16 cellular contexts compared by ENCODE assay signal in the genomic region with DNA sequence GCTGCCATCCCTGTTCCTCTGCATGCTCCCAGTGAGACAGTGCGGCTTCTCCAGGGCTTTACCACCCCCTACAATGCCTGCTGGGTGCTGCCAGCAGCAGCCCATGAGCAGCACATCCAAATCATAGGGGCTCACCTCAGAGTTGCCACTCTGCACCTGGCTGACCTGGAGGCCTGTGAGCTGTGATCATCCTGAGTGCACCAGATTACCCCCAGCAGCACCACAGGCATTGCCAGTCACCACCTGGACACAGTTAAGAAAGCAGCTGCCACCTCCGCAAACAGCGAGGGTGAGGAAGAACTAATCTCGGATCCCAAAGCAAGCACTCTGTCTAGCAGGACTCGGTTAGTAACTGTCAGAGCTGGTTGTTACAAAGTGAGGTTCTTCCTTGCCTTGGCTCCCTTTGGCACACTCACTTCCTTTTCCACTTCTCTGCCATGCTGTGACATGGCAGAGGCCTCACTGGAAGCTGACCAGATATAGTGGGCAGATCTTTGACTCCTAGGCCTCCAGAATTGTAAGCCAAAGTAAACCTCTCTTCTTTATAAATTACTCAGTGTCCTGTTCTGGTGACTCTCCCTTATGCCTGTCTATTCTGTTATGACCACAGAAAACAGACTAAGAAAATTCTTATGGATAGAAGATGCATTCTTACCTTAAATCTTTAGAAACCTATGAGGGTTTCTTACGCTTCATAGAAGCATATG. TPM values are rescaled to one million over a fixed set of nuclear protein-coding genes. Genes with fewer than 3 reads are reported as not detected.
DNase-seq lines count a peak whose midpoint lies in the region; ATAC-seq and TF ChIP-seq lines count a peak whose summit lies in the region.
"Had no signal": no experiment of that assay in that cellular context is flagged by ENCODE, and none has a peak within 500 bp of the region (broad histone marks: within the 10 kb centered on the region; RNA-seq: fewer than 3 reads in every experiment).

No MANE protein-coding gene starts in this region.

- H2BK5ac ChIP-seq in trophoblast cell (ENCODE audit: low read depth, low read length, poor library complexity): no peak overlapping the region

- no peak overlapping the region for H4K8ac ChIP-seq in trophoblast cell (ENCODE audit: low read depth, low read length)

- H3K79me2 ChIP-seq in hepatocyte: no peaks in the 10 kb centered on the region
- no peaks in the 10 kb centered on the region for H3K79me2 ChIP-seq in trophoblast cell (ENCODE audit: control insufficient read depth, insufficient read depth, low read length, poor library complexity)

- H3K23ac ChIP-seq in trophoblast cell (ENCODE audit: low read length): no peak overlapping the region

- H2BK12ac ChIP-seq in trophoblast cell (ENCODE audit: low read length): no peak overlapping the region

- intact Hi-C loops in Right ventricle myocardium inferior (cut with DNase I) (no loop called here), Right ventricle myocardium superior (cut with DNase I) (no loop called here), tibial artery (cut with DNase I; ENCODE audit: low total_unique reads) (no loop called here)

- no peak overlapping the region for H4K12ac ChIP-seq in trophoblast cell (ENCODE audit: low read depth, low read length)

- no peaks in the 10 kb centered on the region for H3K9me2 ChIP-seq in hepatocyte (replicated peaks; ENCODE audit: insufficient read depth)

- no peaks in the 10 kb centered on the region for H3K36me3 Mint-ChIP-seq in type B pancreatic cell
- H3K36me3 Mint-ChIP-seq: CD14-positive monocyte had no signal

- 97% methylated on average over 6 of the region's 6 CpGs for WGBS in hepatocyte (ENCODE audit: low lambda C conversion rate, missing lambda C conversion rate)
- no CpG with 5 or more reads among the region's 6 CpGs for WGBS in trophoblast cell (ENCODE audit: extremely low coverage, insufficient coverage, insufficient read length)

- no peaks in the 10 kb centered on the region for H3K4me1 Mint-ChIP-seq in type B pancreatic cell (ENCODE audit: unreplicated experiment)
- H3K4me1 Mint-ChIP-seq: CD14-positive monocyte; CD8-positive, alpha-beta memory T cell; GM23338; H9 had no signal

- H3K4me1 ChIP-seq in hepatocyte (ENCODE audit: insufficient read depth) (no peaks in the 10 kb centered on the region), tibial artery (no peaks in the 10 kb centered on the region), trophoblast cell (ENCODE audit: control insufficient read depth in 1 of 2, insufficient read depth in 2 of 2, low read length in 2 of 2) (no peaks in the 10 kb centered on the region)
- H3K4me1 ChIP-seq: BE2C, Caco-2 had no signal

- no peak overlapping the region for H3K9ac ChIP-seq in trophoblast cell (ENCODE audit: low read length)

- DNase-seq in Right ventricle myocardium inferior (ENCODE audit: missing footprints): peak; percentile 47
- DNase-seq in Right ventricle myocardium superior: no peak
- DNase-seq in hepatocyte (ENCODE audit: low spot score): no peak
- no peak for DNase-seq in type B pancreatic cell (ENCODE audit: extremely low spot score, unreplicated experiment)
- no peak for DNase-seq in tibial artery
- DNase-seq in stimulated activated CD4-positive, alpha-beta T cell treated with anti-CD3 and anti-CD28 coated beads, Interleukin-4, amount 100 ng/mL, for 4 hours: no peak
- DNase-seq in trophoblast cell: no peak
- DNase-seq: BE2C; Caco-2; CD8-positive, alpha-beta memory T cell; DND-41; GDM1; H9 had no signal

- no peaks in the 10 kb centered on the region for H4K20me1 ChIP-seq in hepatocyte (ENCODE audit: insufficient read depth, poor library complexity, severe bottlenecking)

- H3K4me3 ChIP-seq in hepatocyte (no peak overlapping the region), tibial artery (no peak overlapping the region), trophoblast cell (ENCODE audit: low read depth, low read length) (no peak overlapping the region)
- H3K4me3 ChIP-seq: GM23338 had no signal

- H4K91ac ChIP-seq in trophoblast cell (ENCODE audit: low read depth, low read length): no peak overlapping the region

- no peak overlapping the region for H2BK120ac ChIP-seq in trophoblast cell (ENCODE audit: insufficient read depth, low read length, poor library complexity)

- no peaks in the 10 kb centered on the region for H3K27me3 ChIP-seq in hepatocyte
- no peaks in the 10 kb centered on the region for H3K27me3 ChIP-seq in tibial artery
- no peaks in the 10 kb centered on the region for H3K27me3 ChIP-seq in trophoblast cell (ENCODE audit: insufficient read depth, low read length)
- H3K27me3 ChIP-seq: BE2C had no signal

- H2AFZ ChIP-seq in hepatocyte (no peak overlapping the region), trophoblast cell (ENCODE audit: insufficient read depth, low read length, poor library complexity) (no peak overlapping the region)
- H2AFZ ChIP-seq: GM23338 had no signal

- TF ChIP-seq CTCF in VCaP (conservative IDR thresholded peaks at IDR 0.05) (no peak), hepatocyte (IDR thresholded peaks at IDR 0.05; ENCODE audit: poor library complexity) (no peak), type B pancreatic cell (conservative IDR thresholded peaks at IDR 0.05) (no peak), tibial artery (IDR thresholded peaks at IDR 0.05) (no peak)

- H2AK5ac ChIP-seq in trophoblast cell (ENCODE audit: low read length): no peak overlapping the region

- no peak overlapping the region for H3K18ac ChIP-seq in trophoblast cell (ENCODE audit: low read length)

- H3K36me3 ChIP-seq in hepatocyte (replicated peaks; ENCODE audit: insufficient read depth, low read depth): no peaks in the 10 kb centered on the region
- peaks cover 10 to 14% (median 11%) of the 10 kb centered on the region in 3 donors for H3K36me3 ChIP-seq in tibial artery
- no peaks in the 10 kb centered on the region for H3K36me3 ChIP-seq in trophoblast cell (ENCODE audit: control insufficient read depth in 1 of 2, insufficient read depth in 2 of 2, low read length in 2 of 2)
- H3K36me3 ChIP-seq: BE2C had no signal

- ATAC-seq in Right ventricle myocardium inferior: no peak
- ATAC-seq in Right ventricle myocardium superior (ENCODE audit: poor library complexity): no peak
- ATAC-seq: GM23338 had no signal

- peak overlapping the region; percentile 96 for H3K27ac Mint-ChIP-seq in type B pancreatic cell
- H3K27ac Mint-ChIP-seq: CD8-positive, alpha-beta memory T cell; GM23338; H9 had no signal

- no peaks in the 10 kb centered on the region for H3K79me1 ChIP-seq in trophoblast cell (ENCODE audit: low read length)

- H3K4ac ChIP-seq in trophoblast cell (ENCODE audit: low read depth, low read length): no peak overlapping the region

- no peaks in the 10 kb centered on the region for H3K9me3 Mint-ChIP-seq in type B pancreatic cell
- H3K9me3 Mint-ChIP-seq: CD8-positive, alpha-beta memory T cell; GM23338 had no signal

- H3K27ac ChIP-seq in VCaP (peak overlapping the region; percentile 83), hepatocyte (peak overlapping the region; percentile 10), tibial artery (no peak overlapping the region), trophoblast cell (ENCODE audit: low read depth, low read length) (no peak overlapping the region)

- no peak overlapping the region for H3K4me2 ChIP-seq in hepatocyte
- H3K4me2 ChIP-seq in trophoblast cell (ENCODE audit: low read length): no peak overlapping the region
- H3K4me2 ChIP-seq: GM23338 had no signal

- H3K27me3 Mint-ChIP-seq in type B pancreatic cell: no peaks in the 10 kb centered on the region

- no peak overlapping the region for H3K14ac ChIP-seq in trophoblast cell (ENCODE audit: low read length)

- no peaks in the 10 kb centered on the region for H3K9me3 ChIP-seq in hepatocyte (ENCODE audit: low read depth)
- peaks cover 0 to 5% (median 0%) of the 10 kb centered on the region in 3 donors for H3K9me3 ChIP-seq in tibial artery
- H3K9me3 ChIP-seq in trophoblast cell (ENCODE audit: insufficient read depth, low read depth, low read length): peaks cover 4% of the 10 kb centered on the region
- H3K9me3 ChIP-seq: BE2C, Caco-2 had no signal

- H3K4me3 Mint-ChIP-seq in type B pancreatic cell: no peak overlapping the region
- H3K4me3 Mint-ChIP-seq: CD14-positive monocyte; CD8-positive, alpha-beta memory T cell; GM23338; H9 had no signal

RNA-seq across cellular contexts. Expression of gene LRIT3, which starts 25.2 kb away (rescaled TPM):
- total RNA-seq in Right ventricle myocardium inferior (not detected), Right ventricle myocardium superior (not detected), hepatocyte (0.13 and 0.24 TPM in 2 replicates), type B pancreatic cell (ENCODE audit: low replicate concordance) (0.27 TPM in 1 of 2 replicates, not detected in the other)
- not detected in 2 replicates for polyA plus RNA-seq in hepatocyte
- 0.07 and 0.08 TPM in 2 replicates for polyA plus RNA-seq in trophoblast cell (2013)
- polyA plus RNA-seq: CD14-positive monocyte; CD8-positive, alpha-beta memory T cell; GM23338 had no signal

RNA-seq across cellular contexts. Expression of gene EGF, which starts 39.6 kb away (rescaled TPM):
- total RNA-seq in Right ventricle myocardium inferior (13.1 TPM), Right ventricle myocardium superior (13.8 TPM), hepatocyte (13.0 and 18.0 TPM in 2 replicates), type B pancreatic cell (ENCODE audit: low replicate concordance) (25.5 and 65.1 TPM in 2 replicates)
- 3.2 and 5.0 TPM in 2 replicates for polyA plus RNA-seq in hepatocyte
- polyA plus RNA-seq in trophoblast cell (2013): 0.14 and 0.19 TPM in 2 replicates
- total RNA-seq: CD8-positive, alpha-beta memory T cell had no signal
- polyA plus RNA-seq: CD8-positive, alpha-beta memory T cell had no signal

RNA-seq across cellular contexts. Expression of gene RRH, which starts 45.3 kb away (rescaled TPM):
- not detected for total RNA-seq in Right ventricle myocardium inferior
- total RNA-seq in Right ventricle myocardium superior: not detected
- not detected in 2 replicates for total RNA-seq in hepatocyte
- not detected in 2 replicates for polyA plus RNA-seq in hepatocyte
- total RNA-seq in type B pancreatic cell (ENCODE audit: low replicate concordance): 0.41 TPM in 1 of 2 replicates, not detected in the other
- 0.07 and 0.08 TPM in 2 replicates for polyA plus RNA-seq in trophoblast cell (2013)
- total RNA-seq: GM23338, H9 had no signal
- polyA plus RNA-seq: CD14-positive monocyte; CD8-positive, alpha-beta memory T cell; GM23338 had no signal

RNA-seq across cellular contexts. Expression of gene GAR1, which starts 57.5 kb away (rescaled TPM):
- 7.5 TPM for total RNA-seq in Right ventricle myocardium inferior
- 7.7 TPM for total RNA-seq in Right ventricle myocardium superior
- total RNA-seq in hepatocyte: 7.5 and 10.2 TPM in 2 replicates
- 30.2 and 39.8 TPM in 2 replicates for polyA plus RNA-seq in hepatocyte
- 27.9 and 44.7 TPM in 2 replicates for total RNA-seq in type B pancreatic cell (ENCODE audit: low replicate concordance)
- 79.3 and 85.2 TPM in 2 replicates for polyA plus RNA-seq in trophoblast cell (2013)

Comparison
In these comparisons a context has a peak if more than half of its experiments do, and no peak if none do; other contexts are left out.
1. H3K27ac ChIP-seq: peak in VCaP (single experiment) and hepatocyte (single experiment); none in tibial artery (0 of 2) and trophoblast cell (single experiment).